Comparison of ENCODE assay signal across 9 cellular contexts in the genomic region with DNA sequence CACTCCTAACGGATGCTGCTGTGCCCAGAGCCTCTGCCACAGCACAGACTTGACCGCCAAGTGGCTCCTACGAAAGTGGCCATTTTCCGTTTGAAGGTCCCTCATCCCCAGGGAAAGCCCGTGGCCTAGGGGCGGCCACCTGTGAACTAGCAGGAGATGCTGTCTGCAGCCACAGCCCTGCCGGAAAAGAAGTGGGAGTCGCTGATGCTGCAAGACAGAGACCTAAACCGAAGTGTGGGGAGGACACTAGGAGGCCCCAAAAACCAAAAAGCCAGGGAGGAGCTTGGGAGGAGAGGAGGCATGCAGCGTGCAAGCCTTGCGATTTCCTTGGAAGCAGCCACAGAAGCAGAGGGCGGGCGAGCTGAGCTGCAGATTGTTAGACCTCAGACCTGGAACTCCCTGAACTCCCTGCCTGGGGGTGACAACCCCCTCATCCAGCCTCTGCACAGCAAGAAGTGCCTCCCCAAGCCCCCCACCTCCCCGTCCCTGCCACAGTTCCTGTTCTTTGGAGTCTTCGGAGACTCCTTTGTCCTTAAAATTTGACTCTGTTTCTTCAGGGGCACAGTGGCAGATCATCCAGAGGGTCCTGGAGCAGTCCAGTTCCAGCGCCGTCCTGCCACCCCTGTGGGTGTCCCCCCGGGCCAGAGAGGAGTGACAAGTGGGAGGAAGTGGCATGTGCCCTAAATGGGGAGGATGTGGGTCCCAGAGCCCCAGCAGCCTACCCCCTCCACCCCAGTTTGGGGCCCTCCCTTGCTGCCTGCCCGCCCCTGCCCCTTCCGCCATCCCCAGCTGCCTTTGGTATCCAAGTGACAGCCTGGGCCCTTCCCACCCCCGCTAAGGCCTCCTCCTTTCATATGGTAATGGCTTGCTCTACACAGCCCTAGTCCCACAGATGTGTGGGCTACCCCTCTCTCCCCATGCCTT. TPM values are rescaled to one million over a fixed set of nuclear protein-coding genes. Genes with fewer than 3 reads are reported as not detected.
DNase-seq lines count a peak whose midpoint lies in the region; ATAC-seq and TF ChIP-seq lines count a peak whose summit lies in the region.
"Had no signal": no experiment of that assay in that cellular context is flagged by ENCODE, and none has a peak within 500 bp of the region (broad histone marks: within the 10 kb centered on the region; RNA-seq: fewer than 3 reads in every experiment).

No MANE protein-coding gene starts in this region.

- intact Hi-C loops in upper lobe of right lung (cut with DNase I) = no loop called here
- intact Hi-C loops in activated T-helper 1 cell treated with anti-CD3 and anti-CD28 coated beads, Interleukin-12 subunit alpha, Interleukin-12 subunit beta, Interleukin-2, Interleukin-4 antibody, amounts not matched to agents 30 ng/mL and 10 ng/mL and 1 ng/mL, durations not matched to agents 14 hours and 24 hours and 36 hours (cut with micrococcal nuclease) = no loop called here

- no peak for TF ChIP-seq EP300 in gastroesophageal sphincter (IDR thresholded peaks at IDR 0.05)

- WGBS in gastroesophageal sphincter (ENCODE audit: low coverage in 1 of 2), 2 donors = 30 to 49% methylated on average over 4 to 7 of the region's 21 CpGs

- peak overlapping the region; percentile 61 to 88 (median 80) for H3K27ac ChIP-seq in gastroesophageal sphincter
- peak overlapping the region; percentile 65 for H3K27ac ChIP-seq in upper lobe of right lung

- no peak for TF ChIP-seq CTCF in gastroesophageal sphincter (IDR thresholded peaks at IDR 0.05)
- TF ChIP-seq CTCF in upper lobe of right lung (IDR thresholded peaks at IDR 0.05) = no peak

- no peak overlapping the region for H3K4me3 Mint-ChIP-seq in natural killer cell treated with Interleukin-12 subunit alpha and Interleukin-12 subunit beta and Interleukin-15 and Interleukin-18, amount 100 ng/mL, for 72 hours
- no peak overlapping the region for H3K4me3 Mint-ChIP-seq in activated T-helper 1 cell treated with anti-CD3 and anti-CD28 coated beads, Interleukin-12 subunit alpha, Interleukin-12 subunit beta, Interleukin-2, Interleukin-4 antibody, amounts not matched to agents 30 ng/mL and 10 ng/mL and 1 ng/mL, durations not matched to agents 14 hours and 24 hours and 36 hours

- H3K4me1 ChIP-seq in gastroesophageal sphincter (peaks cover 0 to 72% (median 44%) of the 10 kb centered on the region in 3 donors), upper lobe of right lung (peaks cover 16% of the 10 kb centered on the region)

- peak; percentile 24 for DNase-seq in activated T-cell treated with anti-CD3 and anti-CD28 coated beads, Interleukin-2, amount 50 U/mL, for 1 hour
- DNase-seq in activated T-cell treated with anti-CD3 and anti-CD28 coated beads for 4 hours (no peak), upper lobe of right lung (no peak), dedifferentiated amniotic fluid mesenchymal stem cell (ENCODE audit: extremely low spot score) (no peak)
- DNase-seq in natural killer cell treated with Interleukin-12 subunit alpha and Interleukin-12 subunit beta and Interleukin-15 and Interleukin-18, amount 100 ng/mL, for 72 hours (ENCODE audit: low spot score) = no peak
- DNase-seq in activated T-helper 1 cell treated with anti-CD3 and anti-CD28 coated beads, Interleukin-12 subunit alpha, Interleukin-12 subunit beta, Interleukin-2, Interleukin-4 antibody, amounts not matched to agents 30 ng/mL and 10 ng/mL and 1 ng/mL, durations not matched to agents 14 hours and 24 hours and 36 hours (ENCODE audit: low spot score) = no peak
- DNase-seq: PC-3 had no signal

- peaks cover 0 to 8% of the 10 kb centered on the region in 2 donors for H3K4me1 Mint-ChIP-seq in natural killer cell treated with Interleukin-12 subunit alpha and Interleukin-12 subunit beta and Interleukin-15 and Interleukin-18, amount 100 ng/mL, for 72 hours (ENCODE audit: low read depth in 2 of 2)
- H3K4me1 Mint-ChIP-seq in activated T-helper 1 cell treated with anti-CD3 and anti-CD28 coated beads, Interleukin-12 subunit alpha, Interleukin-12 subunit beta, Interleukin-2, Interleukin-4 antibody, amounts not matched to agents 30 ng/mL and 10 ng/mL and 1 ng/mL, durations not matched to agents 14 hours and 24 hours and 36 hours (ENCODE audit: low read depth) = peaks cover 5% of the 10 kb centered on the region

- H3K36me3 Mint-ChIP-seq in natural killer cell treated with Interleukin-12 subunit alpha and Interleukin-12 subunit beta and Interleukin-15 and Interleukin-18, amount 100 ng/mL, for 72 hours = no peaks in the 10 kb centered on the region
- H3K36me3 Mint-ChIP-seq in activated T-helper 1 cell treated with anti-CD3 and anti-CD28 coated beads, Interleukin-12 subunit alpha, Interleukin-12 subunit beta, Interleukin-2, Interleukin-4 antibody, amounts not matched to agents 30 ng/mL and 10 ng/mL and 1 ng/mL, durations not matched to agents 14 hours and 24 hours and 36 hours (ENCODE audit: low read depth) = peaks cover 18% of the 10 kb centered on the region

- H3K9me3 Mint-ChIP-seq in natural killer cell treated with Interleukin-12 subunit alpha and Interleukin-12 subunit beta and Interleukin-15 and Interleukin-18, amount 100 ng/mL, for 72 hours = no peaks in the 10 kb centered on the region
- no peaks in the 10 kb centered on the region for H3K9me3 Mint-ChIP-seq in activated T-helper 1 cell treated with anti-CD3 and anti-CD28 coated beads, Interleukin-12 subunit alpha, Interleukin-12 subunit beta, Interleukin-2, Interleukin-4 antibody, amounts not matched to agents 30 ng/mL and 10 ng/mL and 1 ng/mL, durations not matched to agents 14 hours and 24 hours and 36 hours

- ATAC-seq in gastroesophageal sphincter (peak; percentile 35), upper lobe of right lung (peak; percentile 26), HG02970 (IDR thresholded peaks at IDR 0.05; ENCODE audit: low FRiP score, unreplicated experiment) (no peak)
- peak; percentile 34 to 49 for ATAC-seq in natural killer cell treated with Interleukin-12 subunit alpha and Interleukin-12 subunit beta and Interleukin-15 and Interleukin-18, amount 100 ng/mL, for 72 hours
- ATAC-seq: PC-3 had no signal

- H3K27me3 ChIP-seq in gastroesophageal sphincter (no peaks in the 10 kb centered on the region), upper lobe of right lung (no peaks in the 10 kb centered on the region)

- H3K9me3 ChIP-seq in gastroesophageal sphincter (no peaks in the 10 kb centered on the region), upper lobe of right lung (no peaks in the 10 kb centered on the region)

- H3K36me3 ChIP-seq in gastroesophageal sphincter (peaks cover 0 to 28% of the 10 kb centered on the region in 2 donors), upper lobe of right lung (peaks cover 31% of the 10 kb centered on the region)

- TF ChIP-seq POLR2A in gastroesophageal sphincter (IDR thresholded peaks at IDR 0.05) = no peak

- H3K4me3 ChIP-seq in gastroesophageal sphincter (peak overlapping the region in 1 of 2 donors; percentile 35), upper lobe of right lung (no peak overlapping the region)

- peak overlapping the region in 1 of 2 donors; percentile 19 for H3K27ac Mint-ChIP-seq in natural killer cell treated with Interleukin-12 subunit alpha and Interleukin-12 subunit beta and Interleukin-15 and Interleukin-18, amount 100 ng/mL, for 72 hours
- no peak overlapping the region for H3K27ac Mint-ChIP-seq in activated T-helper 1 cell treated with anti-CD3 and anti-CD28 coated beads, Interleukin-12 subunit alpha, Interleukin-12 subunit beta, Interleukin-2, Interleukin-4 antibody, amounts not matched to agents 30 ng/mL and 10 ng/mL and 1 ng/mL, durations not matched to agents 14 hours and 24 hours and 36 hours

- H3K27me3 Mint-ChIP-seq in natural killer cell treated with Interleukin-12 subunit alpha and Interleukin-12 subunit beta and Interleukin-15 and Interleukin-18, amount 100 ng/mL, for 72 hours = no peaks in the 10 kb centered on the region
- no peaks in the 10 kb centered on the region for H3K27me3 Mint-ChIP-seq in activated T-helper 1 cell treated with anti-CD3 and anti-CD28 coated beads, Interleukin-12 subunit alpha, Interleukin-12 subunit beta, Interleukin-2, Interleukin-4 antibody, amounts not matched to agents 30 ng/mL and 10 ng/mL and 1 ng/mL, durations not matched to agents 14 hours and 24 hours and 36 hours (ENCODE audit: insufficient read depth)

RNA-seq across cellular contexts. Expression of a gene that starts 43.7 kb away (rescaled TPM):
- total RNA-seq in gastroesophageal sphincter = 10 to 100 TPM in 3 of 4 donors, 1 to 10 TPM in 1; 8.8 to 21.3 (median 11.8) TPM
- 1 to 10 TPM; 4.7 to 8.5 TPM for total RNA-seq in natural killer cell treated with Interleukin-12 subunit alpha and Interleukin-12 subunit beta and Interleukin-15 and Interleukin-18, amount 100 ng/mL, for 72 hours
- total RNA-seq in upper lobe of right lung = 4.7 TPM
- 10.7 and 11.0 TPM in 2 replicates for total RNA-seq in activated T-helper 1 cell treated with anti-CD3 and anti-CD28 coated beads, Interleukin-12 subunit alpha, Interleukin-12 subunit beta, Interleukin-2, Interleukin-4 antibody, amounts not matched to agents 30 ng/mL and 10 ng/mL and 1 ng/mL, durations not matched to agents 14 hours and 24 hours and 36 hours
